Comparison of ENCODE assay signal across 1 cellular context in the genomic region with DNA sequence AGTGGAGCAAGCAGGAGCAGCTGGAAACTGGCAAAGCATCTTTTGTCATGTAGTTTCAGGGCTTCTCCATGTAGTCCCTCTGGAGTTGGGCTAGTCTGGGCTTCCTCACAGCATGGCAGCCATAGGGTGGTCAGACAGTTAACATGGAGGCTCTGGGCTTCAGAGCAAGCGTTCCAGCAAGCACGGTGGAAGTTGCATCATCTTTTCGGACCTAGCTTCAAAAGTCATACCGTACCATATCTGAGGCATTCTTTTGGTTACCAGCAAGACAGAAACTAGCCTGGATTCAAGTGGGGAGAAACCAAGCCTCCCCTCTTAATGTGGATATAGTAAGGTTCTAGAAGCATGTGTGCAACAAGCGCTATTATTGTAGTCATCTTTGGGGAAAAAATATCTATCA.
A peak's percentile ranks its signal among the peaks of the same experiment; 100 is the strongest.
TF ChIP-seq lines count a peak whose summit lies in the region.

No MANE protein-coding gene starts in this region.

TF ChIP-seq in K562, 482 proteins besides CTCF, POLR2A, EP300 and RAD21 (continues in another document):
- TF ChIP-seq, protein P1, sequence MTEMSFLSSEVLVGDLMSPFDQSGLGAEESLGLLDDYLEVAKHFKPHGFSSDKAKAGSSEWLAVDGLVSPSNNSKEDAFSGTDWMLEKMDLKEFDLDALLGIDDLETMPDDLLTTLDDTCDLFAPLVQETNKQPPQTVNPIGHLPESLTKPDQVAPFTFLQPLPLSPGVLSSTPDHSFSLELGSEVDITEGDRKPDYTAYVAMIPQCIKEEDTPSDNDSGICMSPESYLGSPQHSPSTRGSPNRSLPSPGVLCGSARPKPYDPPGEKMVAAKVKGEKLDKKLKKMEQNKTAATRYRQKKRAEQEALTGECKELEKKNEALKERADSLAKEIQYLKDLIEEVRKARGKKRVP (CRISPR knock-in tag; IDR thresholded peaks at IDR 0.05): 0 out of 2 replicates have a peak, but pooled peaks have one; percentile 40
- no peak for TF ChIP-seq HIVEP1 (CRISPR knock-in tag; IDR thresholded peaks at IDR 0.05)
- no peak for TF ChIP-seq ZNF217 (CRISPR knock-in tag; IDR thresholded peaks at IDR 0.05)
- TF ChIP-seq, protein P2, sequence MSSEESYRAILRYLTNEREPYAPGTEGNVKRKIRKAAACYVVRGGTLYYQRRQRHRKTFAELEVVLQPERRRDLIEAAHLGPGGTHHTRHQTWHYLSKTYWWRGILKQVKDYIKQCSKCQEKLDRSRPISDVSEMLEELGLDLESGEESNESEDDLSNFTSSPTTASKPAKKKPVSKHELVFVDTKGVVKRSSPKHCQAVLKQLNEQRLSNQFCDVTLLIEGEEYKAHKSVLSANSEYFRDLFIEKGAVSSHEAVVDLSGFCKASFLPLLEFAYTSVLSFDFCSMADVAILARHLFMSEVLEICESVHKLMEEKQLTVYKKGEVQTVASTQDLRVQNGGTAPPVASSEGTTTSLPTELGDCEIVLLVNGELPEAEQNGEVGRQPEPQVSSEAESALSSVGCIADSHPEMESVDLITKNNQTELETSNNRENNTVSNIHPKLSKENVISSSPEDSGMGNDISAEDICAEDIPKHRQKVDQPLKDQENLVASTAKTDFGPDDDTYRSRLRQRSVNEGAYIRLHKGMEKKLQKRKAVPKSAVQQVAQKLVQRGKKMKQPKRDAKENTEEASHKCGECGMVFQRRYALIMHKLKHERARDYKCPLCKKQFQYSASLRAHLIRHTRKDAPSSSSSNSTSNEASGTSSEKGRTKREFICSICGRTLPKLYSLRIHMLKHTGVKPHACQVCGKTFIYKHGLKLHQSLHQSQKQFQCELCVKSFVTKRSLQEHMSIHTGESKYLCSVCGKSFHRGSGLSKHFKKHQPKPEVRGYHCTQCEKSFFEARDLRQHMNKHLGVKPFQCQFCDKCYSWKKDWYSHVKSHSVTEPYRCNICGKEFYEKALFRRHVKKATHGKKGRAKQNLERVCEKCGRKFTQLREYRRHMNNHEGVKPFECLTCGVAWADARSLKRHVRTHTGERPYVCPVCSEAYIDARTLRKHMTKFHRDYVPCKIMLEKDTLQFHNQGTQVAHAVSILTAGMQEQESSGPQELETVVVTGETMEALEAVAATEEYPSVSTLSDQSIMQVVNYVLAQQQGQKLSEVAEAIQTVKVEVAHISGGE (CRISPR knock-in tag; IDR thresholded peaks at IDR 0.05): no peak
- TF ChIP-seq, protein P3, sequence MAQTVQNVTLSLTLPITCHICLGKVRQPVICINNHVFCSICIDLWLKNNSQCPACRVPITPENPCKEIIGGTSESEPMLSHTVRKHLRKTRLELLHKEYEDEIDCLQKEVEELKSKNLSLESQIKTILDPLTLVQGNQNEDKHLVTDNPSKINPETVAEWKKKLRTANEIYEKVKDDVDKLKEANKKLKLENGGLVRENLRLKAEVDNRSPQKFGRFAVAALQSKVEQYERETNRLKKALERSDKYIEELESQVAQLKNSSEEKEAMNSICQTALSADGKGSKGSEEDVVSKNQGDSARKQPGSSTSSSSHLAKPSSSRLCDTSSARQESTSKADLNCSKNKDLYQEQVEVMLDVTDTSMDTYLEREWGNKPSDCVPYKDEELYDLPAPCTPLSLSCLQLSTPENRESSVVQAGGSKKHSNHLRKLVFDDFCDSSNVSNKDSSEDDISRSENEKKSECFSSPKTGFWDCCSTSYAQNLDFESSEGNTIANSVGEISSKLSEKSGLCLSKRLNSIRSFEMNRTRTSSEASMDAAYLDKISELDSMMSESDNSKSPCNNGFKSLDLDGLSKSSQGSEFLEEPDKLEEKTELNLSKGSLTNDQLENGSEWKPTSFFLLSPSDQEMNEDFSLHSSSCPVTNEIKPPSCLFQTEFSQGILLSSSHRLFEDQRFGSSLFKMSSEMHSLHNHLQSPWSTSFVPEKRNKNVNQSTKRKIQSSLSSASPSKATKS (CRISPR knock-in tag; IDR thresholded peaks at IDR 0.05): no peak
- no peak for TF ChIP-seq SPI1 (IDR thresholded peaks at IDR 0.05; ENCODE audit: borderline replicate concordance, low read depth, low read length)
- TF ChIP-seq PYGO2 (tag; IDR thresholded peaks at IDR 0.05): no peak
- no peak for TF ChIP-seq ZBED1 (IDR thresholded peaks at IDR 0.05)
- TF ChIP-seq, protein P4, sequence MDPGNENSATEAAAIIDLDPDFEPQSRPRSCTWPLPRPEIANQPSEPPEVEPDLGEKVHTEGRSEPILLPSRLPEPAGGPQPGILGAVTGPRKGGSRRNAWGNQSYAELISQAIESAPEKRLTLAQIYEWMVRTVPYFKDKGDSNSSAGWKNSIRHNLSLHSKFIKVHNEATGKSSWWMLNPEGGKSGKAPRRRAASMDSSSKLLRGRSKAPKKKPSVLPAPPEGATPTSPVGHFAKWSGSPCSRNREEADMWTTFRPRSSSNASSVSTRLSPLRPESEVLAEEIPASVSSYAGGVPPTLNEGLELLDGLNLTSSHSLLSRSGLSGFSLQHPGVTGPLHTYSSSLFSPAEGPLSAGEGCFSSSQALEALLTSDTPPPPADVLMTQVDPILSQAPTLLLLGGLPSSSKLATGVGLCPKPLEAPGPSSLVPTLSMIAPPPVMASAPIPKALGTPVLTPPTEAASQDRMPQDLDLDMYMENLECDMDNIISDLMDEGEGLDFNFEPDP (CRISPR knock-in tag; IDR thresholded peaks at IDR 0.05): no peak
- no peak for TF ChIP-seq ZEB2 (IDR thresholded peaks at IDR 0.05)
- TF ChIP-seq HSF4 (CRISPR knock-in tag; IDR thresholded peaks at IDR 0.05; ENCODE audit: borderline replicate concordance): no peak
- TF ChIP-seq, protein P5, sequence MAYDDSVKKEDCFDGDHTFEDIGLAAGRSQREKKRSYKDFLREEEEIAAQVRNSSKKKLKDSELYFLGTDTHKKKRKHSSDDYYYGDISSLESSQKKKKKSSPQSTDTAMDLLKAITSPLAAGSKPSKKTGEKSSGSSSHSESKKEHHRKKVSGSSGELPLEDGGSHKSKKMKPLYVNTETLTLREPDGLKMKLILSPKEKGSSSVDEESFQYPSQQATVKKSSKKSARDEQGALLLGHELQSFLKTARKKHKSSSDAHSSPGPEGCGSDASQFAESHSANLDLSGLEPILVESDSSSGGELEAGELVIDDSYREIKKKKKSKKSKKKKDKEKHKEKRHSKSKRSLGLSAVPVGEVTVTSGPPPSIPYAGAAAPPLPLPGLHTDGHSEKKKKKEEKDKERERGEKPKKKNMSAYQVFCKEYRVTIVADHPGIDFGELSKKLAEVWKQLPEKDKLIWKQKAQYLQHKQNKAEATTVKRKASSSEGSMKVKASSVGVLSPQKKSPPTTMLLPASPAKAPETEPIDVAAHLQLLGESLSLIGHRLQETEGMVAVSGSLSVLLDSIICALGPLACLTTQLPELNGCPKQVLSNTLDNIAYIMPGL (CRISPR knock-in tag; IDR thresholded peaks at IDR 0.05): no peak
- TF ChIP-seq, protein P6, sequence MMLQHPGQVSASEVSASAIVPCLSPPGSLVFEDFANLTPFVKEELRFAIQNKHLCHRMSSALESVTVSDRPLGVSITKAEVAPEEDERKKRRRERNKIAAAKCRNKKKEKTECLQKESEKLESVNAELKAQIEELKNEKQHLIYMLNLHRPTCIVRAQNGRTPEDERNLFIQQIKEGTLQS (IDR thresholded peaks at IDR 0.05): peak; percentile 53
- TF ChIP-seq, protein P6 (CRISPR knock-in tag; conservative IDR thresholded peaks at IDR 0.05): no peak
- TF ChIP-seq CEBPG (CRISPR knock-in tag; IDR thresholded peaks at IDR 0.05): no peak
- 0 out of 4 replicates have a peak, but pooled peaks of 1 of the 2 experiments have one; percentile 29 for TF ChIP-seq CEBPG (tag; conservative IDR thresholded peaks at IDR 0.05 in 1 of 2, IDR thresholded peaks at IDR 0.05 in 1 of 2)
- TF ChIP-seq, protein P7, sequence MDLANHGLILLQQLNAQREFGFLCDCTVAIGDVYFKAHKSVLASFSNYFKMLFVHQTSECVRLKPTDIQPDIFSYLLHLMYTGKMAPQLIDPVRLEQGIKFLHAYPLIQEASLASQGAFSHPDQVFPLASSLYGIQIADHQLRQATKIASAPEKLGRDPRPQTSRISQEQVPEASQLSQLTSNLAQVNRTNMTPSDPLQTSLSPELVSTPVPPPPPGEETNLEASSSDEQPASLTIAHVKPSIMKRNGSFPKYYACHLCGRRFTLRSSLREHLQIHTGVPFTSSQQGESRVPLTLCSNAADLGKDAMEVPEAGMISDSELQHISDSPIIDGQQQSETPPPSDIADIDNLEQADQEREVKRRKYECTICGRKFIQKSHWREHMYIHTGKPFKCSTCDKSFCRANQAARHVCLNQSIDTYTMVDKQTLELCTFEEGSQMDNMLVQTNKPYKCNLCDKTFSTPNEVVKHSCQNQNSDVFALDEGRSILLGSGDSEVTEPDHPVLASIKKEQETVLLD (IDR thresholded peaks at IDR 0.05): no peak
- TF ChIP-seq, protein P8, sequence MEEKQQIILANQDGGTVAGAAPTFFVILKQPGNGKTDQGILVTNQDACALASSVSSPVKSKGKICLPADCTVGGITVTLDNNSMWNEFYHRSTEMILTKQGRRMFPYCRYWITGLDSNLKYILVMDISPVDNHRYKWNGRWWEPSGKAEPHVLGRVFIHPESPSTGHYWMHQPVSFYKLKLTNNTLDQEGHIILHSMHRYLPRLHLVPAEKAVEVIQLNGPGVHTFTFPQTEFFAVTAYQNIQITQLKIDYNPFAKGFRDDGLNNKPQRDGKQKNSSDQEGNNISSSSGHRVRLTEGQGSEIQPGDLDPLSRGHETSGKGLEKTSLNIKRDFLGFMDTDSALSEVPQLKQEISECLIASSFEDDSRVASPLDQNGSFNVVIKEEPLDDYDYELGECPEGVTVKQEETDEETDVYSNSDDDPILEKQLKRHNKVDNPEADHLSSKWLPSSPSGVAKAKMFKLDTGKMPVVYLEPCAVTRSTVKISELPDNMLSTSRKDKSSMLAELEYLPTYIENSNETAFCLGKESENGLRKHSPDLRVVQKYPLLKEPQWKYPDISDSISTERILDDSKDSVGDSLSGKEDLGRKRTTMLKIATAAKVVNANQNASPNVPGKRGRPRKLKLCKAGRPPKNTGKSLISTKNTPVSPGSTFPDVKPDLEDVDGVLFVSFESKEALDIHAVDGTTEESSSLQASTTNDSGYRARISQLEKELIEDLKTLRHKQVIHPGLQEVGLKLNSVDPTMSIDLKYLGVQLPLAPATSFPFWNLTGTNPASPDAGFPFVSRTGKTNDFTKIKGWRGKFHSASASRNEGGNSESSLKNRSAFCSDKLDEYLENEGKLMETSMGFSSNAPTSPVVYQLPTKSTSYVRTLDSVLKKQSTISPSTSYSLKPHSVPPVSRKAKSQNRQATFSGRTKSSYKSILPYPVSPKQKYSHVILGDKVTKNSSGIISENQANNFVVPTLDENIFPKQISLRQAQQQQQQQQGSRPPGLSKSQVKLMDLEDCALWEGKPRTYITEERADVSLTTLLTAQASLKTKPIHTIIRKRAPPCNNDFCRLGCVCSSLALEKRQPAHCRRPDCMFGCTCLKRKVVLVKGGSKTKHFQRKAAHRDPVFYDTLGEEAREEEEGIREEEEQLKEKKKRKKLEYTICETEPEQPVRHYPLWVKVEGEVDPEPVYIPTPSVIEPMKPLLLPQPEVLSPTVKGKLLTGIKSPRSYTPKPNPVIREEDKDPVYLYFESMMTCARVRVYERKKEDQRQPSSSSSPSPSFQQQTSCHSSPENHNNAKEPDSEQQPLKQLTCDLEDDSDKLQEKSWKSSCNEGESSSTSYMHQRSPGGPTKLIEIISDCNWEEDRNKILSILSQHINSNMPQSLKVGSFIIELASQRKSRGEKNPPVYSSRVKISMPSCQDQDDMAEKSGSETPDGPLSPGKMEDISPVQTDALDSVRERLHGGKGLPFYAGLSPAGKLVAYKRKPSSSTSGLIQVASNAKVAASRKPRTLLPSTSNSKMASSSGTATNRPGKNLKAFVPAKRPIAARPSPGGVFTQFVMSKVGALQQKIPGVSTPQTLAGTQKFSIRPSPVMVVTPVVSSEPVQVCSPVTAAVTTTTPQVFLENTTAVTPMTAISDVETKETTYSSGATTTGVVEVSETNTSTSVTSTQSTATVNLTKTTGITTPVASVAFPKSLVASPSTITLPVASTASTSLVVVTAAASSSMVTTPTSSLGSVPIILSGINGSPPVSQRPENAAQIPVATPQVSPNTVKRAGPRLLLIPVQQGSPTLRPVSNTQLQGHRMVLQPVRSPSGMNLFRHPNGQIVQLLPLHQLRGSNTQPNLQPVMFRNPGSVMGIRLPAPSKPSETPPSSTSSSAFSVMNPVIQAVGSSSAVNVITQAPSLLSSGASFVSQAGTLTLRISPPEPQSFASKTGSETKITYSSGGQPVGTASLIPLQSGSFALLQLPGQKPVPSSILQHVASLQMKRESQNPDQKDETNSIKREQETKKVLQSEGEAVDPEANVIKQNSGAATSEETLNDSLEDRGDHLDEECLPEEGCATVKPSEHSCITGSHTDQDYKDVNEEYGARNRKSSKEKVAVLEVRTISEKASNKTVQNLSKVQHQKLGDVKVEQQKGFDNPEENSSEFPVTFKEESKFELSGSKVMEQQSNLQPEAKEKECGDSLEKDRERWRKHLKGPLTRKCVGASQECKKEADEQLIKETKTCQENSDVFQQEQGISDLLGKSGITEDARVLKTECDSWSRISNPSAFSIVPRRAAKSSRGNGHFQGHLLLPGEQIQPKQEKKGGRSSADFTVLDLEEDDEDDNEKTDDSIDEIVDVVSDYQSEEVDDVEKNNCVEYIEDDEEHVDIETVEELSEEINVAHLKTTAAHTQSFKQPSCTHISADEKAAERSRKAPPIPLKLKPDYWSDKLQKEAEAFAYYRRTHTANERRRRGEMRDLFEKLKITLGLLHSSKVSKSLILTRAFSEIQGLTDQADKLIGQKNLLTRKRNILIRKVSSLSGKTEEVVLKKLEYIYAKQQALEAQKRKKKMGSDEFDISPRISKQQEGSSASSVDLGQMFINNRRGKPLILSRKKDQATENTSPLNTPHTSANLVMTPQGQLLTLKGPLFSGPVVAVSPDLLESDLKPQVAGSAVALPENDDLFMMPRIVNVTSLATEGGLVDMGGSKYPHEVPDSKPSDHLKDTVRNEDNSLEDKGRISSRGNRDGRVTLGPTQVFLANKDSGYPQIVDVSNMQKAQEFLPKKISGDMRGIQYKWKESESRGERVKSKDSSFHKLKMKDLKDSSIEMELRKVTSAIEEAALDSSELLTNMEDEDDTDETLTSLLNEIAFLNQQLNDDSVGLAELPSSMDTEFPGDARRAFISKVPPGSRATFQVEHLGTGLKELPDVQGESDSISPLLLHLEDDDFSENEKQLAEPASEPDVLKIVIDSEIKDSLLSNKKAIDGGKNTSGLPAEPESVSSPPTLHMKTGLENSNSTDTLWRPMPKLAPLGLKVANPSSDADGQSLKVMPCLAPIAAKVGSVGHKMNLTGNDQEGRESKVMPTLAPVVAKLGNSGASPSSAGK (IDR thresholded peaks at IDR 0.05): no peak
- TF ChIP-seq, protein P9, sequence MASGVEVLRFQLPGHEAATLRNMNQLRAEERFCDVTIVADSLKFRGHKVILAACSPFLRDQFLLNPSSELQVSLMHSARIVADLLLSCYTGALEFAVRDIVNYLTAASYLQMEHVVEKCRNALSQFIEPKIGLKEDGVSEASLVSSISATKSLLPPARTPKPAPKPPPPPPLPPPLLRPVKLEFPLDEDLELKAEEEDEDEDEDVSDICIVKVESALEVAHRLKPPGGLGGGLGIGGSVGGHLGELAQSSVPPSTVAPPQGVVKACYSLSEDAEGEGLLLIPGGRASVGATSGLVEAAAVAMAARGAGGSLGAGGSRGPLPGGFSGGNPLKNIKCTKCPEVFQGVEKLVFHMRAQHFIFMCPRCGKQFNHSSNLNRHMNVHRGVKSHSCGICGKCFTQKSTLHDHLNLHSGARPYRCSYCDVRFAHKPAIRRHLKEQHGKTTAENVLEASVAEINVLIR (CRISPR knock-in tag; IDR thresholded peaks at IDR 0.05): no peak
